ENCODE assay signal across 8 cellular contexts in the genomic region with DNA sequence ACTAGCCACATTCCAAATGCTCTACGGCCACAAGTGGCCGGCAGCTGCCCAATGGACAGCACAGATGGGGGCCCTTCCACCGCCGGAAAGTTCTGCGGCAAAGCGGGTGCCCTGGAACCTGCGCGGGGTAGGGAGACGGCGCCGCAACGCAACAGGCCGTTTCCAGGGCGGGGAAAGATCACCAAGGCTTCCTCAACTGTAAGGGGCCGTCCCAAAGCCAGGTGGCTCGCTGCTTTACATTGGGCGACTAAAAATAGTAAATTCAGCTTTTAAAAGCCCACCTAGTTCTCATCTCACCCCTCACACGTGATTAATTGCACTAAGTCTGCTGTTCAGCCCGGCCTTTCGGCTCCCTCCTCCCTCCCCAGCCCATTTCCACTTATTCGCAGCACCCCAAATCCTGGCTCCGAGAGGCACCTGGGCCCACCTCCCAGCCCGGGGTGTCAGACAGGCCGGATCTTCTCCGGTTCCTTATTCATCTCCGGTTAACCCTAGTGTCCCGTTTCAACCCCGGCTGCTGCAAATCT. TPM values are rescaled to one million over a fixed set of nuclear protein-coding genes. Genes with fewer than 3 reads are reported as not detected.
DNase-seq lines count a peak whose midpoint lies in the region; ATAC-seq and TF ChIP-seq lines count a peak whose summit lies in the region.

No MANE protein-coding gene starts in this region.

- no peaks in the 10 kb centered on the region for H3K4me1 ChIP-seq in mesodermal cell (ENCODE audit: control insufficient read depth, insufficient read depth, low read length, poor library complexity, severe bottlenecking)
- H3K4me1 ChIP-seq in stomach = peaks cover 8 to 27% (median 22%) of the 10 kb centered on the region in 4 donors

- TF ChIP-seq EP300 in stomach (IDR thresholded peaks at IDR 0.05) = no peak

- H3K36me3 ChIP-seq in KOPT-K1 (ENCODE audit: insufficient read depth, low read length) = peaks cover 37% of the 10 kb centered on the region
- H3K36me3 ChIP-seq in mesodermal cell (ENCODE audit: control insufficient read depth, insufficient read depth, low read length) = peaks cover 29% of the 10 kb centered on the region
- H3K36me3 ChIP-seq in stomach = peaks cover 5 to 32% (median 31%) of the 10 kb centered on the region in 4 donors

- H3K27ac Mint-ChIP-seq in WTC11 = peak overlapping the region; percentile 93

- H3K27me3 ChIP-seq in stomach = no peaks in the 10 kb centered on the region

- H3K27ac ChIP-seq in KOPT-K1 (ENCODE audit: low read depth, low read length, poor library complexity, severe bottlenecking) (peak overlapping the region; percentile 76), mesodermal cell (ENCODE audit: low read depth, low read length, severe bottlenecking) (peak overlapping the region; percentile 100), stomach (peak overlapping the region; percentile 87 to 92 (median 90))

- intact Hi-C loops in stomach (cut with DNase I; ENCODE audit: low total_unique reads) = no loop called here

- peaks cover 2% of the 10 kb centered on the region; the same call in 1 of the 2 replicates for H3K27me3 Mint-ChIP-seq in WTC11 (ENCODE audit: low read depth)

- TF ChIP-seq CTCF in WTC11 (IDR thresholded peaks at IDR 0.05) (no peak), stomach (IDR thresholded peaks at IDR 0.05) (no peak)

- ATAC-seq in WTC11 (peak; percentile 13), GM19328 (IDR thresholded peaks at IDR 0.05; ENCODE audit: unreplicated experiment) (no peak)

- peaks cover 19% of the 10 kb centered on the region for H3K4me1 Mint-ChIP-seq in WTC11

- H3K4me3 Mint-ChIP-seq in WTC11 = peak overlapping the region; percentile 95

- peak; percentile 6 for DNase-seq in SKM-1 (lab: John Stamatoyannopoulos, UW; ENCODE audit: unreplicated experiment)
- no peak for DNase-seq in SKM-1 treated with dmso at 0.1 percent for 144 hours (lab: John Stamatoyannopoulos, UW; ENCODE audit: unreplicated experiment)
- no peak for DNase-seq in WTC11 (ENCODE audit: low spot score)
- DNase-seq in effector CD4-positive, alpha-beta T cell = peak; percentile 8
- peak; percentile 33 for DNase-seq in stomach

- POLR2A ChIA-PET in WTC11 (lab: Charles Lee) = interaction anchor here (1.1 to 1.9 kb wide), 2 partner anchors 11 to 117 kb away, joined by 7 to 13 read pairs; a partner anchor contains a TSS

- no peak for TF ChIP-seq POLR2A in stomach (IDR thresholded peaks at IDR 0.05)

- no peaks in the 10 kb centered on the region for H3K9me3 ChIP-seq in KOPT-K1 (ENCODE audit: insufficient read depth, low read length, poor library complexity, severe bottlenecking)
- H3K9me3 ChIP-seq in mesodermal cell (ENCODE audit: control insufficient read depth, low read length) = no peaks in the 10 kb centered on the region
- no peaks in the 10 kb centered on the region for H3K9me3 ChIP-seq in stomach

- peak overlapping the region; percentile 94 for H3K4me3 ChIP-seq in mesodermal cell (ENCODE audit: extremely low read depth, insufficient read depth, low read length, poor library complexity, severe bottlenecking)
- H3K4me3 ChIP-seq in stomach = peak overlapping the region; percentile 59 to 97 (median 94)

- WGBS in mesodermal cell (ENCODE audit: insufficient coverage in 2 of 2), 2 experiments = 1 to 2% methylated on average over 26 of the region's 28 CpGs
- 0 to 1% (median 0%) methylated on average over 28 of the region's 28 CpGs for WGBS in stomach, 5 donors

- peaks cover 25% of the 10 kb centered on the region for H3K36me3 Mint-ChIP-seq in WTC11

- no peaks in the 10 kb centered on the region for H3K9me3 Mint-ChIP-seq in WTC11

- CTCF ChIA-PET in WTC11 (lab: Charles Lee) = interaction anchor here (1.2 to 5.7 kb wide), 6 partner anchors 10 to 305 kb away, joined by 4 to 31 read pairs (median 6); a partner anchor contains a TSS

TF ChIP-seq in WTC11, 78 proteins besides CTCF, POLR2A, EP300 and RAD21:
- TF ChIP-seq ZNF396 (CRISPR knock-in tag; IDR thresholded peaks at IDR 0.05; ENCODE audit: borderline replicate concordance) (no peak), ZNF219 (CRISPR knock-in tag; IDR thresholded peaks at IDR 0.05; ENCODE audit: borderline replicate concordance) (no peak), ZBTB21 (CRISPR knock-in tag; IDR thresholded peaks at IDR 0.05; ENCODE audit: borderline replicate concordance) (no peak), TEAD4 (CRISPR knock-in tag; IDR thresholded peaks at IDR 0.05) (no peak), ZNF423 (CRISPR knock-in tag; IDR thresholded peaks at IDR 0.05) (no peak), HMGA2 (CRISPR knock-in tag; IDR thresholded peaks at IDR 0.05) (no peak), NR2C2 (CRISPR knock-in tag; IDR thresholded peaks at IDR 0.05) (no peak), GRHL2 (CRISPR knock-in tag; IDR thresholded peaks at IDR 0.05; ENCODE audit: insufficient replicate concordance, severe bottlenecking) (no peak)
- TF ChIP-seq, protein P1, sequence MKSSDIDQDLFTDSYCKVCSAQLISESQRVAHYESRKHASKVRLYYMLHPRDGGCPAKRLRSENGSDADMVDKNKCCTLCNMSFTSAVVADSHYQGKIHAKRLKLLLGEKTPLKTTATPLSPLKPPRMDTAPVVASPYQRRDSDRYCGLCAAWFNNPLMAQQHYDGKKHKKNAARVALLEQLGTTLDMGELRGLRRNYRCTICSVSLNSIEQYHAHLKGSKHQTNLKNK (CRISPR knock-in tag; IDR thresholded peaks at IDR 0.05) = no peak
- TF ChIP-seq, protein P2, sequence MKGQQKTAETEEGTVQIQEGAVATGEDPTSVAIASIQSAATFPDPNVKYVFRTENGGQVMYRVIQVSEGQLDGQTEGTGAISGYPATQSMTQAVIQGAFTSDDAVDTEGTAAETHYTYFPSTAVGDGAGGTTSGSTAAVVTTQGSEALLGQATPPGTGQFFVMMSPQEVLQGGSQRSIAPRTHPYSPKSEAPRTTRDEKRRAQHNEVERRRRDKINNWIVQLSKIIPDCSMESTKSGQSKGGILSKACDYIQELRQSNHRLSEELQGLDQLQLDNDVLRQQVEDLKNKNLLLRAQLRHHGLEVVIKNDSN (CRISPR knock-in tag; IDR thresholded peaks at IDR 0.05) = no peak

RNA-seq across cellular contexts. Expression of a gene that starts 0.6 kb away (rescaled TPM):
- total RNA-seq in WTC11 (2021) (80.3 to 98.1 TPM (median 85.1 TPM) in 3 replicates), stomach (10 to 100 TPM in 3 of 5 donors, 1 to 10 TPM in 1, under 1 TPM in 1; 0.87 to 61.8 (median 16.7) TPM)
- 46.4 TPM for polyA plus RNA-seq in mesodermal cell (2013, experiment 1 of 2)
- 50.3 TPM for polyA plus RNA-seq in mesodermal cell (2013, experiment 2 of 2)
- polyA plus RNA-seq in stomach = 10 to 100 TPM; 39.8 to 41.1 (median 40.0) TPM

RNA-seq across cellular contexts. Expression of a gene that starts 26.2 kb away (rescaled TPM):
- total RNA-seq in WTC11 (2021) (1.2 to 1.6 TPM (median 1.4 TPM) in 3 replicates), stomach (under 1 TPM in 1 of 5 donors, not detected in 4; 0.73 TPM)
- 0.85 TPM for polyA plus RNA-seq in mesodermal cell (2013, experiment 1 of 2)
- 1.2 TPM for polyA plus RNA-seq in mesodermal cell (2013, experiment 2 of 2)
- polyA plus RNA-seq in stomach = 1 to 10 TPM in 1 of 3 donors, not detected in 2; 1.3 TPM

Comparison
In these comparisons a context has a peak if more than half of its experiments do, and no peak if none do; other contexts are left out.
1. DNase-seq: peak in SKM-1 (single experiment), effector CD4-positive, alpha-beta T cell (single experiment) and stomach (single experiment); none in SKM-1 treated with dmso at 0.1 percent for 144 hours (single experiment) and WTC11 (single experiment).
2. Peak in every context shown above with its lines, with median percentiles within 50 percentile points of each other: H3K27ac ChIP-seq.